1 cellular context compared by ENCODE assay signal in genomic region chr17:35428229-35428628, GRCh38.
TF ChIP-seq lines count a peak whose summit lies in the region.

No MANE protein-coding gene starts in this region.

TF ChIP-seq in GM12878, 131 proteins besides CTCF, POLR2A, EP300 and RAD21:
- TF ChIP-seq RUNX3 (IDR thresholded peaks at IDR 0.05; ENCODE audit: low read length) (peak; percentile 54; the same call in 1 of the 2 replicates), SMARCA5 (IDR thresholded peaks at IDR 0.05) (no peak)
- TF ChIP-seq, protein P1, sequence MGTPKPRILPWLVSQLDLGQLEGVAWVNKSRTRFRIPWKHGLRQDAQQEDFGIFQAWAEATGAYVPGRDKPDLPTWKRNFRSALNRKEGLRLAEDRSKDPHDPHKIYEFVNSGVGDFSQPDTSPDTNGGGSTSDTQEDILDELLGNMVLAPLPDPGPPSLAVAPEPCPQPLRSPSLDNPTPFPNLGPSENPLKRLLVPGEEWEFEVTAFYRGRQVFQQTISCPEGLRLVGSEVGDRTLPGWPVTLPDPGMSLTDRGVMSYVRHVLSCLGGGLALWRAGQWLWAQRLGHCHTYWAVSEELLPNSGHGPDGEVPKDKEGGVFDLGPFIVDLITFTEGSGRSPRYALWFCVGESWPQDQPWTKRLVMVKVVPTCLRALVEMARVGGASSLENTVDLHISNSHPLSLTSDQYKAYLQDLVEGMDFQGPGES (IDR thresholded peaks at IDR 0.05) = no peak
